2 cellular contexts compared by ENCODE assay signal in the genomic region with DNA sequence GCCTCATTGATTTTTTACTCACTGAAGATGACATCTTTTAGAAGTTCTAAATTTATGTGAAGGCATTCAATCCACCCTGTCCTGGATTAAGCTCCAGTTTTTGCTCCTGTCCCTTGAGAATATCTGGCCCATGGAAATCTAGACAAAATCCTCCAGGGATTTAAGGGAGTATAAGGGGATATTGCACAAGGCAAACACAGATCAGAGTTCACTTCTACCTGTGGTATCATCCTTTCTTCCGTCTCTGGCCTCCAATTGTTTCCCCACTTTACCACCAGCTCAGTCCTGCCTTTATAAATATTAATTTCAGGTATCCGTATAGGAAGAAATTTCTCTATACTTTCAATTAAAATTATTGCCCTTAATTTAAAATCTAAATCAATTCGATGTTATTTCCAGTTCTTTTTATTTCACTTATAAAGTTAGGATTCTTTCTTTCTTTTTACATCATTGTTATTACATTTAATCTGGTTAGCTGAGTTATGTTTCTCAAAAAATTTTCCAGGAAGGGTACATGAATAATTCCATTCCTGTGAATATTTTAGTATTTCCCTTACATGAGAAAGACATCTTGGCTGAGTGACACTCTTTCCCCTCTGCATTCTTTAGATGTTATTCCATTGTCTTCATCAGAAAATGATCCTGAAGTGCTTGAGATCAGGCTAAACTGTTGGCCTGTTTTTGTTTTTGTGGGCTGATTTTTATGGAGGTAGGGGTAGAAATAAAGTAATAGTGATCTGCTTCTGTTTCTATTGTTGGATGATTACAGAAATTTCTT.
TF ChIP-seq lines count a peak whose summit lies in the region.

No MANE protein-coding gene starts in this region.

TF ChIP-seq in IMR-90, 13 proteins besides CTCF, POLR2A, EP300 and RAD21:
- TF ChIP-seq MAZ (IDR thresholded peaks at IDR 0.05; ENCODE audit: borderline replicate concordance, low read depth, low read length) (no peak), NFE2L2 (IDR thresholded peaks at IDR 0.05; ENCODE audit: low read depth, low read length) (no peak), RFX5 (IDR thresholded peaks at IDR 0.05; ENCODE audit: low read depth, low read length) (no peak), MXI1 (IDR thresholded peaks at IDR 0.05; ENCODE audit: borderline replicate concordance, low read depth, low read length) (no peak), RCOR1 (IDR thresholded peaks at IDR 0.05; ENCODE audit: insufficient replicate concordance, low read length) (no peak), CEBPB (IDR thresholded peaks at IDR 0.05; ENCODE audit: low read depth, low read length) (no peak), BHLHE40 (IDR thresholded peaks at IDR 0.05; ENCODE audit: low read depth, low read length) (no peak), SMC3 (IDR thresholded peaks at IDR 0.05; ENCODE audit: low read depth, low read length) (no peak)
- TF ChIP-seq, protein P1, sequence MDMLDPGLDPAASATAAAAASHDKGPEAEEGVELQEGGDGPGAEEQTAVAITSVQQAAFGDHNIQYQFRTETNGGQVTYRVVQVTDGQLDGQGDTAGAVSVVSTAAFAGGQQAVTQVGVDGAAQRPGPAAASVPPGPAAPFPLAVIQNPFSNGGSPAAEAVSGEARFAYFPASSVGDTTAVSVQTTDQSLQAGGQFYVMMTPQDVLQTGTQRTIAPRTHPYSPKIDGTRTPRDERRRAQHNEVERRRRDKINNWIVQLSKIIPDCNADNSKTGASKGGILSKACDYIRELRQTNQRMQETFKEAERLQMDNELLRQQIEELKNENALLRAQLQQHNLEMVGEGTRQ (IDR thresholded peaks at IDR 0.05; ENCODE audit: low read depth, low read length): no peak
- TF ChIP-seq, protein P2, sequence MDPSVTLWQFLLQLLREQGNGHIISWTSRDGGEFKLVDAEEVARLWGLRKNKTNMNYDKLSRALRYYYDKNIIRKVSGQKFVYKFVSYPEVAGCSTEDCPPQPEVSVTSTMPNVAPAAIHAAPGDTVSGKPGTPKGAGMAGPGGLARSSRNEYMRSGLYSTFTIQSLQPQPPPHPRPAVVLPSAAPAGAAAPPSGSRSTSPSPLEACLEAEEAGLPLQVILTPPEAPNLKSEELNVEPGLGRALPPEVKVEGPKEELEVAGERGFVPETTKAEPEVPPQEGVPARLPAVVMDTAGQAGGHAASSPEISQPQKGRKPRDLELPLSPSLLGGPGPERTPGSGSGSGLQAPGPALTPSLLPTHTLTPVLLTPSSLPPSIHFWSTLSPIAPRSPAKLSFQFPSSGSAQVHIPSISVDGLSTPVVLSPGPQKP (IDR thresholded peaks at IDR 0.05; ENCODE audit: borderline replicate concordance, low read depth, low read length): no peak

TF ChIP-seq in endothelial cell of umbilical vein, 7 proteins besides CTCF, POLR2A, EP300 and RAD21:
- TF ChIP-seq, protein P3, sequence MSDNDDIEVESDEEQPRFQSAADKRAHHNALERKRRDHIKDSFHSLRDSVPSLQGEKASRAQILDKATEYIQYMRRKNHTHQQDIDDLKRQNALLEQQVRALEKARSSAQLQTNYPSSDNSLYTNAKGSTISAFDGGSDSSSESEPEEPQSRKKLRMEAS (IDR thresholded peaks at IDR 0.05; ENCODE audit: insufficient read depth, insufficient read length): no peak
- TF ChIP-seq JUN (IDR thresholded peaks at IDR 0.05; ENCODE audit: borderline replicate concordance, insufficient read depth, insufficient read length, low read depth): no peak
- no peak for TF ChIP-seq FOS (IDR thresholded peaks at IDR 0.05; ENCODE audit: borderline replicate concordance, insufficient read depth, low read length)
- no peak for TF ChIP-seq POLR2AphosphoS5 (IDR thresholded peaks at IDR 0.05; ENCODE audit: insufficient read depth, low read depth, low read length)
- no peak for TF ChIP-seq GATA2 (IDR thresholded peaks at IDR 0.05; ENCODE audit: insufficient read depth, insufficient read length, low read depth, low read length)
- TF ChIP-seq EZH2 (IDR thresholded peaks at IDR 0.05; ENCODE audit: borderline replicate concordance, low read depth, low read length, severe bottlenecking): no peak
- no peak for TF ChIP-seq MYC (IDR thresholded peaks at IDR 0.05; ENCODE audit: low read depth, low read length)
